In the genomic region with DNA sequence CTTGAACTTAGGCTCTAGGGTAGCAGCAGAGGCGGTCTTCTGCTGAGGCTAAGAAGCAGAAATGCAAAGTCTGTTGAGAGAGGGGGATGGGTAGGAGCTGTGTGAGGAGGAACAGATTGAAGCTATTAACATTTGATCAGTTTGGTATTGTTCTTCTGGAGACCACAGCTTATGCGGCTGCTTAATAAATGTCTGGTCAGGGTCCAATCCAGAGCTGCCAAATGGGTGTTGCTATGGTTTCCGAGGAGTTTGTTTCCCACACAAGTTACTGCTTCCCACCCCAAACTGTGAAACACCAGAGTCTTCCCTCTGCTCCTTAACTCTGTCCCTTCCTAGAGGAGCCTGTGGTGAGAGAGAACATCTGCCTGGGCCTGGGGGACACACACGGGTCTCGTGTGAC, we compare ENCODE assay signal across 16 cellular contexts.
A peak's percentile ranks its signal among the peaks of the same experiment; 100 is the strongest.
DNase-seq lines count a peak whose midpoint lies in the region; ATAC-seq and TF ChIP-seq lines count a peak whose summit lies in the region.
"Had no signal": no experiment of that assay in that cellular context is flagged by ENCODE, and none has a peak within 500 bp of the region (broad histone marks: within the 10 kb centered on the region; RNA-seq: fewer than 3 reads in every experiment).

No MANE protein-coding gene starts in this region.

- H3K27me3 Mint-ChIP-seq in activated CD4-positive, alpha-beta T cell treated with anti-CD3 and anti-CD28 coated beads, Interleukin-2, amount 10 ng/mL, durations not matched to agents 24 days and 14 days: peaks cover 12% of the 10 kb centered on the region

- no peak overlapping the region for H3K27ac ChIP-seq in aorta (ENCODE audit: low read depth in 1 of 2, low read length in 2 of 2)
- H3K27ac ChIP-seq: C4-2B, SK-N-MC had no signal

- H3K4me1 Mint-ChIP-seq in activated CD4-positive, alpha-beta T cell treated with anti-CD3 and anti-CD28 coated beads, Interleukin-2, amount 10 ng/mL, durations not matched to agents 24 days and 14 days: no peaks in the 10 kb centered on the region

- no peaks in the 10 kb centered on the region for H3K27me3 ChIP-seq in aorta (ENCODE audit: control insufficient read depth in 1 of 2, insufficient read depth in 2 of 2, low read length in 1 of 2)

- no peaks in the 10 kb centered on the region for H3K9me3 Mint-ChIP-seq in activated CD4-positive, alpha-beta T cell treated with anti-CD3 and anti-CD28 coated beads, Interleukin-2, amount 10 ng/mL, durations not matched to agents 24 days and 14 days

- 73 to 86% methylated on average over 5 of the region's 5 CpGs for WGBS in aorta, 2 donors

- no peak overlapping the region for H3K27ac Mint-ChIP-seq in activated CD4-positive, alpha-beta T cell treated with anti-CD3 and anti-CD28 coated beads, Interleukin-2, amount 10 ng/mL, durations not matched to agents 24 days and 14 days

- ATAC-seq in mucosa of descending colon (peak; percentile 19), aorta (ENCODE audit: low FRiP score) (peak; percentile 15), HG03097 (IDR thresholded peaks at IDR 0.05; ENCODE audit: low FRiP score, unreplicated experiment) (no peak)
- ATAC-seq: GM12878, HCT116, Right ventricle myocardium inferior had no signal

- no peak for TF ChIP-seq CTCF in fibroblast of the aortic adventitia (IDR thresholded peaks at IDR 0.05; ENCODE audit: insufficient read depth, low read length)
- no peak for TF ChIP-seq CTCF in mucosa of descending colon (IDR thresholded peaks at IDR 0.05)

- H3K4me1 ChIP-seq in mucosa of descending colon (ENCODE audit: low read depth): no peaks in the 10 kb centered on the region
- no peaks in the 10 kb centered on the region for H3K4me1 ChIP-seq in aorta (ENCODE audit: control insufficient read depth in 1 of 2, insufficient read depth in 2 of 2, low read length in 2 of 2)

- H3K9me3 ChIP-seq in mucosa of descending colon: no peaks in the 10 kb centered on the region
- H3K9me3 ChIP-seq in aorta (ENCODE audit: control insufficient read depth, low read length): no peaks in the 10 kb centered on the region

- H3K4me3 Mint-ChIP-seq in activated CD4-positive, alpha-beta T cell treated with anti-CD3 and anti-CD28 coated beads, Interleukin-2, amount 10 ng/mL, durations not matched to agents 24 days and 14 days: no peak overlapping the region

- H3K36me3 ChIP-seq in mucosa of descending colon (ENCODE audit: low read depth) (no peaks in the 10 kb centered on the region), aorta (ENCODE audit: control insufficient read depth in 1 of 2, insufficient read depth in 2 of 2, low read length in 1 of 2) (no peaks in the 10 kb centered on the region)

- H3K36me3 Mint-ChIP-seq in activated CD4-positive, alpha-beta T cell treated with anti-CD3 and anti-CD28 coated beads, Interleukin-2, amount 10 ng/mL, durations not matched to agents 24 days and 14 days (ENCODE audit: low read depth): no peaks in the 10 kb centered on the region

- intact Hi-C loops in mucosa of descending colon (cut with DNase I, micrococcal nuclease): no loop called here
- intact Hi-C loops in aorta (cut with DNase I): loop anchor here in 1 of 2 donors (10.0 kb wide), 1 partner anchor 213 kb away; no protein-coding TSS in a partner anchor
- intact Hi-C loops in activated CD4-positive, alpha-beta T cell treated with anti-CD3 and anti-CD28 coated beads, Interleukin-2, amount 10 ng/mL, durations not matched to agents 24 days and 14 days (cut with micrococcal nuclease): no loop called here

- H3K4me3 ChIP-seq in fibroblast of the aortic adventitia (ENCODE audit: low read depth, low read length): no peak overlapping the region
- H3K4me3 ChIP-seq in mucosa of descending colon: no peak overlapping the region
- no peak overlapping the region for H3K4me3 ChIP-seq in aorta (ENCODE audit: low read length in 2 of 2)
- H3K4me3 ChIP-seq: GM12878, SK-N-MC had no signal

- DNase-seq in astrocyte of the hippocampus (ENCODE audit: low read depth, low spot score) (peak; percentile 13), fibroblast of the aortic adventitia (ENCODE audit: low read depth) (peak; percentile 66), mucosa of descending colon (no peak), aorta (no peak), NCI-H748 (lab: John Stamatoyannopoulos, UW; ENCODE audit: unreplicated experiment) (no peak)
- DNase-seq in activated CD4-positive, alpha-beta T cell treated with anti-CD3 and anti-CD28 coated beads, Interleukin-2, amount 10 ng/mL, durations not matched to agents 24 days and 14 days: no peak
- DNase-seq: COR-L47, NCI-H1436 treated with DMSO at 0.1 percent for 48 hours, NCI-H2227 treated with DMSO at 0.1 percent for 48 hours, NCI-H526 had no signal

Comparison
In these comparisons a context has a peak if more than half of its experiments do, and no peak if none do; other contexts are left out.
1. DNase-seq: peak in astrocyte of the hippocampus (single experiment) and fibroblast of the aortic adventitia (single experiment); none in mucosa of descending colon (0 of 3), aorta (0 of 2), activated CD4-positive, alpha-beta T cell treated with anti-CD3 and anti-CD28 coated beads, Interleukin-2, amount 10 ng/mL, durations not matched to agents 24 days and 14 days (single experiment) and NCI-H748 (single experiment).